ENCODE assay signal across 1 cellular context in genomic region chr17:30831257-30831656, GRCh38.
TF ChIP-seq lines count a peak whose summit lies in the region.

No MANE protein-coding gene starts in this region.

TF ChIP-seq in K562, 482 proteins besides CTCF, POLR2A, EP300 and RAD21 (continued from another document and continues in another):
- peak; percentile 27; the same call in 1 of the 2 replicates for TF ChIP-seq DPF2 (IDR thresholded peaks at IDR 0.05)
- TF ChIP-seq L3MBTL2 (IDR thresholded peaks at IDR 0.05): peak; percentile 9; the same call in 1 of the 2 replicates
- no peak for TF ChIP-seq DIDO1 (tag; IDR thresholded peaks at IDR 0.05; ENCODE audit: low read depth)
- TF ChIP-seq NR2C2 (CRISPR knock-in tag; IDR thresholded peaks at IDR 0.05): no peak
- no peak for TF ChIP-seq NR2C2 (tag; IDR thresholded peaks at IDR 0.05)
- peak; percentile 51 for TF ChIP-seq KDM5B (IDR thresholded peaks at IDR 0.05; ENCODE audit: insufficient replicate concordance, low read depth, low read length)
- no peak for TF ChIP-seq TSC22D4 (tag; IDR thresholded peaks at IDR 0.05)
- TF ChIP-seq BACH1 (tag; IDR thresholded peaks at IDR 0.05): 0 out of 2 replicates have a peak, but pooled peaks have one; percentile 70
- TF ChIP-seq RBM25 (IDR thresholded peaks at IDR 0.05; ENCODE audit: low read depth, low read length, severe bottlenecking): no peak
- no peak for TF ChIP-seq BCOR (IDR thresholded peaks at IDR 0.05)
- no peak for TF ChIP-seq ZC3H11A (IDR thresholded peaks at IDR 0.05; ENCODE audit: low read depth, low read length)
- no peak for TF ChIP-seq ZNF384 (IDR thresholded peaks at IDR 0.05; ENCODE audit: low read depth, low read length)
- TF ChIP-seq MAFG (tag; conservative IDR thresholded peaks at IDR 0.05): peak; percentile 62
- TF ChIP-seq DMBX1 (CRISPR knock-in tag; IDR thresholded peaks at IDR 0.05; ENCODE audit: borderline replicate concordance): no peak
- TF ChIP-seq ETV5 (CRISPR knock-in tag; IDR thresholded peaks at IDR 0.05; ENCODE audit: low read depth): no peak
- TF ChIP-seq SRF (CRISPR knock-in tag; IDR thresholded peaks at IDR 0.05): no peak
- no peak for TF ChIP-seq BDP1 (IDR thresholded peaks at IDR 0.05; ENCODE audit: insufficient read depth, insufficient read length)
- TF ChIP-seq CTCFL (IDR thresholded peaks at IDR 0.05; ENCODE audit: borderline replicate concordance, insufficient read depth, low read depth, low read length, poor library complexity, severe bottlenecking): no peak
- 0 out of 2 replicates have a peak, but pooled peaks have one; percentile 39 for TF ChIP-seq MAFK (IDR thresholded peaks at IDR 0.05; ENCODE audit: low read length)
- TF ChIP-seq CEBPB (tag; IDR thresholded peaks at IDR 0.05): peak; percentile 70
- TF ChIP-seq SREBF1 (IDR thresholded peaks at IDR 0.05; ENCODE audit: borderline replicate concordance, low read depth, low read length): no peak
- TF ChIP-seq ZNF592 (IDR thresholded peaks at IDR 0.05): peak; percentile 64; the same call in 1 of the 2 replicates
- TF ChIP-seq FOXK2 (conservative IDR thresholded peaks at IDR 0.05 in 1 of 2, IDR thresholded peaks at IDR 0.05 in 1 of 2; ENCODE audit: low read depth in 2 of 2): no peak
- TF ChIP-seq GABPB1 (CRISPR knock-in tag; IDR thresholded peaks at IDR 0.05): no peak
- no peak for TF ChIP-seq HNRNPK (IDR thresholded peaks at IDR 0.05; ENCODE audit: low read depth, low read length, poor library complexity, severe bottlenecking)
- TF ChIP-seq PREB (CRISPR knock-in tag; IDR thresholded peaks at IDR 0.05): no peak
- no peak for TF ChIP-seq HEY1 (CRISPR knock-in tag; IDR thresholded peaks at IDR 0.05; ENCODE audit: borderline replicate concordance)
- no peak for TF ChIP-seq CBX1 (IDR thresholded peaks at IDR 0.05; ENCODE audit: low read depth)
- no peak for TF ChIP-seq CCNT2 (IDR thresholded peaks at IDR 0.05; ENCODE audit: borderline replicate concordance, extremely low read depth, insufficient read length, low read depth, low read length)
- TF ChIP-seq, protein P1, sequence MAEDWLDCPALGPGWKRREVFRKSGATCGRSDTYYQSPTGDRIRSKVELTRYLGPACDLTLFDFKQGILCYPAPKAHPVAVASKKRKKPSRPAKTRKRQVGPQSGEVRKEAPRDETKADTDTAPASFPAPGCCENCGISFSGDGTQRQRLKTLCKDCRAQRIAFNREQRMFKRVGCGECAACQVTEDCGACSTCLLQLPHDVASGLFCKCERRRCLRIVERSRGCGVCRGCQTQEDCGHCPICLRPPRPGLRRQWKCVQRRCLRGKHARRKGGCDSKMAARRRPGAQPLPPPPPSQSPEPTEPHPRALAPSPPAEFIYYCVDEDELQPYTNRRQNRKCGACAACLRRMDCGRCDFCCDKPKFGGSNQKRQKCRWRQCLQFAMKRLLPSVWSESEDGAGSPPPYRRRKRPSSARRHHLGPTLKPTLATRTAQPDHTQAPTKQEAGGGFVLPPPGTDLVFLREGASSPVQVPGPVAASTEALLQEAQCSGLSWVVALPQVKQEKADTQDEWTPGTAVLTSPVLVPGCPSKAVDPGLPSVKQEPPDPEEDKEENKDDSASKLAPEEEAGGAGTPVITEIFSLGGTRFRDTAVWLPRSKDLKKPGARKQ (CRISPR knock-in tag; IDR thresholded peaks at IDR 0.05): no peak
- TF ChIP-seq ILK (tag; IDR thresholded peaks at IDR 0.05; ENCODE audit: borderline replicate concordance, low read depth): no peak
- no peak for TF ChIP-seq NR3C1 (CRISPR knock-in tag; IDR thresholded peaks at IDR 0.05)
- TF ChIP-seq PHB (CRISPR knock-in tag; IDR thresholded peaks at IDR 0.05): no peak
- TF ChIP-seq GTF2E2 (tag; IDR thresholded peaks at IDR 0.05): 0 out of 2 replicates have a peak, but pooled peaks have one; percentile 56
- peak; percentile 79; the same call in 1 of the 2 replicates for TF ChIP-seq ZNF449 (CRISPR knock-in tag; IDR thresholded peaks at IDR 0.05)
- no peak for TF ChIP-seq NCOR1 (IDR thresholded peaks at IDR 0.05)
- no peak for TF ChIP-seq BRF2 (IDR thresholded peaks at IDR 0.05; ENCODE audit: borderline replicate concordance, insufficient read depth, insufficient read length)
- TF ChIP-seq POLR2G (IDR thresholded peaks at IDR 0.05; ENCODE audit: low read depth, low read length): no peak
- no peak for TF ChIP-seq ARID3B (CRISPR knock-in tag; IDR thresholded peaks at IDR 0.05; ENCODE audit: borderline replicate concordance)
- 0 out of 2 replicates have a peak, but pooled peaks have one; percentile 16 for TF ChIP-seq LEF1 (IDR thresholded peaks at IDR 0.05)
- TF ChIP-seq PHTF2 (CRISPR knock-in tag; IDR thresholded peaks at IDR 0.05): no peak
- peak; percentile 67 for TF ChIP-seq MAFF (IDR thresholded peaks at IDR 0.05; ENCODE audit: low read length)
- TF ChIP-seq, protein P2, sequence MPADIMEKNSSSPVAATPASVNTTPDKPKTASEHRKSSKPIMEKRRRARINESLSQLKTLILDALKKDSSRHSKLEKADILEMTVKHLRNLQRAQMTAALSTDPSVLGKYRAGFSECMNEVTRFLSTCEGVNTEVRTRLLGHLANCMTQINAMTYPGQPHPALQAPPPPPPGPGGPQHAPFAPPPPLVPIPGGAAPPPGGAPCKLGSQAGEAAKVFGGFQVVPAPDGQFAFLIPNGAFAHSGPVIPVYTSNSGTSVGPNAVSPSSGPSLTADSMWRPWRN (IDR thresholded peaks at IDR 0.05; ENCODE audit: low read depth): no peak
- TF ChIP-seq CUX1 (CRISPR knock-in tag; IDR thresholded peaks at IDR 0.05): 0 out of 2 replicates have a peak, but pooled peaks have one; percentile 64
